ENCODE assay signal across 1 cellular context in the genomic region with DNA sequence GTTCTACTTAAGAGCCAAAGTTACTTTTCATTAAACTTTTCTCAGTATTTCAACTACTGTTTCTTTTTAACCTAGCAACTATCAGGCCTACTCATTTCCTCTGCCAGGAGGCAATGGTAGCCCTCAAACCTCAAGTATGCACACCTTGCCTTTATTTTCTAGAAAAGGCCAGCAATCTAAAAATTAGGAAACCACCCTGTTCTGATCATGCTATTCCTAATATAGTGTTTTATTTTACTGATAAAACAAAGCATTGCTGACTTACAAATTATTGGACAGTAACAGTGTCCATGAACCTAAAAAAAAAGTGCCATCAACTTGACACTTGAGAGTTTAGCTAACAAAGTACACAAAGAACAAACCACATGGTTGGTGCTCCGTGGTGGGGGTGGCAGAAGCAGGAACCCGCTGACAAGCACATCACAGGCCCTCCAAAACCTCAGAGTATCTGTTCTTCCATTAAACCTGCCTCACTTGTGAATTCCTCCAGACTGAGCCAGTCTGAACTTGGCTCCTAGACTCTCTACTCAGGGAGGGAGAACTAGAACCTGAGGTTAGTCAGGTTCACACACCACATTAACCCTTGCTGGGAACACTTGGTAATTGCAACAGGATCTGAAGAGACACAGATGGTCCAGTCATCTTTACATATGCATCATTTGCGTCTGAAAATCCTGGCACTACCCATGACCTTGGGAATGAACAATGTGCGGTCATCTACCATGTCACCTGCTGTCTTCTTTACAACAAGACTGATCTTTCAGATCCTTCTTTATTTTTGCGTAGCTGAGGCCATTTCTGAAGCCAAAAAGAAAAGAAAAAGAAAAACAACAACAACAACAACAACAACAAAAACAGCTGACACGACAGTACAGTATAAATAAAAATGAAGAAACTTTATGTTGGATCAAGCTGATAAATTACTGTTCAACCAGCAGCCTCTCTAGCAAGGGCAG.
TF ChIP-seq lines count a peak whose summit lies in the region.

No MANE protein-coding gene starts in this region.

TF ChIP-seq in SK-N-SH treated with all-trans-retinoic acid at 6 μM for 48 hours, 23 proteins besides CTCF, POLR2A, EP300 and RAD21 (continued from another document):
- TF ChIP-seq, protein P1, sequence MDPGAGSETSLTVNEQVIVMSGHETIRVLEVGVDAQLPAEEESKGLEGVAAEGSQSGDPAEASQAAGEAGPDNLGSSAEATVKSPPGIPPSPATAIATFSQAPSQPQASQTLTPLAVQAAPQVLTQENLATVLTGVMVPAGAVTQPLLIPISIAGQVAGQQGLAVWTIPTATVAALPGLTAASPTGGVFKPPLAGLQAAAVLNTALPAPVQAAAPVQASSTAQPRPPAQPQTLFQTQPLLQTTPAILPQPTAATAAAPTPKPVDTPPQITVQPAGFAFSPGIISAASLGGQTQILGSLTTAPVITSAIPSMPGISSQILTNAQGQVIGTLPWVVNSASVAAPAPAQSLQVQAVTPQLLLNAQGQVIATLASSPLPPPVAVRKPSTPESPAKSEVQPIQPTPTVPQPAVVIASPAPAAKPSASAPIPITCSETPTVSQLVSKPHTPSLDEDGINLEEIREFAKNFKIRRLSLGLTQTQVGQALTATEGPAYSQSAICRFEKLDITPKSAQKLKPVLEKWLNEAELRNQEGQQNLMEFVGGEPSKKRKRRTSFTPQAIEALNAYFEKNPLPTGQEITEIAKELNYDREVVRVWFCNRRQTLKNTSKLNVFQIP (CRISPR knock-in tag; IDR thresholded peaks at IDR 0.05; ENCODE audit: borderline replicate concordance, low read depth): no peak
